In the genomic region with DNA sequence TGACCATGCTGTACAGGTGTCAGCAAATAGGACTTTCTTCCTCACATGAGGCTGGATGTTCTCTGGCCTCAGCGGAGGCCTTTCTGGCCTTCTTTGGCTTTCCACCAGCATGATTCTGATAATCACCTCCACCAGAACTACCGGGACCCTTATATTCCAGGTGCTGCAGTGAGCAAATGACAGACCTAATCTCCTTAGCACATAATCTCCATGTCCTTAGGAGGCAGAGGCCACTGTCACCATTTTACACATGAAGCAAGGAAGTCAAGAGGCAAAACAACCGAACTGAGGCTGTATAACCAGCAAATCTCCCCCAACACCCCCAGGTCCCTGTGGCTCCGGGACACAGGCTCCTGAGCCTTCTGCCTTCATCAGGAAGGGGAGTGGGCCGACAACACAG, we compare ENCODE assay signal across 20 cellular contexts.
DNase-seq lines count a peak whose midpoint lies in the region; ATAC-seq and TF ChIP-seq lines count a peak whose summit lies in the region.
"Had no signal": no experiment of that assay in that cellular context is flagged by ENCODE, and none has a peak within 500 bp of the region (broad histone marks: within the 10 kb centered on the region; RNA-seq: fewer than 3 reads in every experiment).

No MANE protein-coding gene starts in this region.

- no peak for ATAC-seq in activated CD8-positive, alpha-beta T cell treated with anti-CD3 and anti-CD28 coated beads for 36 hours
- ATAC-seq in activated CD8-positive, alpha-beta T cell treated with anti-CD3 and anti-CD28 coated beads, Interleukin-2, amount 10 ng/mL, durations not matched to agents 7 days and 5 days = no peak
- ATAC-seq in activated T-helper 17 cell treated with anti-CD3 and anti-CD28 coated beads, Interleukin-2, amount 50 U/mL, for 72 hours (replicated peaks) = no peak
- no peak for ATAC-seq in effector memory CD8-positive, alpha-beta T cell (replicated peaks)

- no peak for TF ChIP-seq EP300 in ovary (IDR thresholded peaks at IDR 0.05)

- H3K4me3 ChIP-seq in ovary = no peak overlapping the region
- H3K4me3 ChIP-seq: PC-9 had no signal

- no peak for DNase-seq in activated CD8-positive, alpha-beta T cell treated with anti-CD3 and anti-CD28 coated beads for 36 hours
- DNase-seq in activated CD8-positive, alpha-beta T cell treated with anti-CD3 and anti-CD28 coated beads, Interleukin-2, amount 10 ng/mL, durations not matched to agents 7 days and 5 days = no peak
- DNase-seq in glutamatergic neuron (no peak), substantia nigra (lab: John Stamatoyannopoulos, UW) (no peak), ovary (no peak), C1 segment of cervical spinal cord (lab: John Stamatoyannopoulos, UW) (no peak)
- DNase-seq in effector memory CD8-positive, alpha-beta T cell = no peak
- DNase-seq: DND-41, HFFc6, KBM-7, NCI-H1436 treated with DMSO at 0.1 percent for 48 hours, NCI-H2029 treated with DMSO at 0.1 percent for 48 hours, NCI-H2171 treated with DMSO at 0.1 percent for 48 hours, NCI-H446 treated with DMSO at 0.1 percent for 48 hours, NCI-H774, PC-9 had no signal

- H3K9me3 ChIP-seq in ovary = no peaks in the 10 kb centered on the region

- no peaks in the 10 kb centered on the region for H3K36me3 ChIP-seq in ovary

- peaks cover 35% of the 10 kb centered on the region for H3K4me1 Mint-ChIP-seq in activated CD8-positive, alpha-beta T cell treated with anti-CD3 and anti-CD28 coated beads for 36 hours (ENCODE audit: low read depth)
- H3K4me1 Mint-ChIP-seq in activated CD8-positive, alpha-beta T cell treated with anti-CD3 and anti-CD28 coated beads, Interleukin-2, amount 10 ng/mL, durations not matched to agents 7 days and 5 days (ENCODE audit: low read depth) = peaks cover 41% of the 10 kb centered on the region
- H3K4me1 Mint-ChIP-seq in activated T-helper 17 cell treated with anti-CD3 and anti-CD28 coated beads, Interleukin-2, amount 50 U/mL, for 72 hours = peaks cover 24% of the 10 kb centered on the region
- H3K4me1 Mint-ChIP-seq in glutamatergic neuron (ENCODE audit: low read depth, unreplicated experiment) = peaks cover 47% of the 10 kb centered on the region
- peaks cover 18 to 39% of the 10 kb centered on the region in 2 donors for H3K4me1 Mint-ChIP-seq in effector memory CD8-positive, alpha-beta T cell (ENCODE audit: low read depth in 2 of 2)

- no peak overlapping the region for H3K4me3 Mint-ChIP-seq in activated CD8-positive, alpha-beta T cell treated with anti-CD3 and anti-CD28 coated beads for 36 hours
- H3K4me3 Mint-ChIP-seq in activated CD8-positive, alpha-beta T cell treated with anti-CD3 and anti-CD28 coated beads, Interleukin-2, amount 10 ng/mL, durations not matched to agents 7 days and 5 days = no peak overlapping the region
- H3K4me3 Mint-ChIP-seq in activated T-helper 17 cell treated with anti-CD3 and anti-CD28 coated beads, Interleukin-2, amount 50 U/mL, for 72 hours = no peak overlapping the region
- no peak overlapping the region for H3K4me3 Mint-ChIP-seq in glutamatergic neuron (ENCODE audit: unreplicated experiment)
- no peak overlapping the region for H3K4me3 Mint-ChIP-seq in effector memory CD8-positive, alpha-beta T cell
- H3K4me3 Mint-ChIP-seq: B cell; CD8-positive, alpha-beta memory T cell; HFFc6 had no signal

- peak overlapping the region; percentile 13 for H3K27ac ChIP-seq in substantia nigra (ENCODE audit: low read depth, low read length, poor library complexity, severe bottlenecking)
- no peak overlapping the region for H3K27ac ChIP-seq in ovary
- H3K27ac ChIP-seq: 22Rv1, PC-9 had no signal

- H3K4me1 ChIP-seq in ovary (ENCODE audit: insufficient read depth) = peaks cover 4% of the 10 kb centered on the region

- H3K36me3 Mint-ChIP-seq in activated CD8-positive, alpha-beta T cell treated with anti-CD3 and anti-CD28 coated beads for 36 hours (ENCODE audit: low read depth) = peaks cover 8% of the 10 kb centered on the region
- H3K36me3 Mint-ChIP-seq in activated CD8-positive, alpha-beta T cell treated with anti-CD3 and anti-CD28 coated beads, Interleukin-2, amount 10 ng/mL, durations not matched to agents 7 days and 5 days (ENCODE audit: low read depth) = peaks cover 16% of the 10 kb centered on the region
- no peaks in the 10 kb centered on the region for H3K36me3 Mint-ChIP-seq in activated T-helper 17 cell treated with anti-CD3 and anti-CD28 coated beads, Interleukin-2, amount 50 U/mL, for 72 hours (ENCODE audit: low read depth)
- no peaks in the 10 kb centered on the region for H3K36me3 Mint-ChIP-seq in glutamatergic neuron (ENCODE audit: unreplicated experiment)
- H3K36me3 Mint-ChIP-seq in effector memory CD8-positive, alpha-beta T cell (ENCODE audit: insufficient read depth) = no peaks in the 10 kb centered on the region

- intact Hi-C loops in activated CD8-positive, alpha-beta T cell treated with anti-CD3 and anti-CD28 coated beads for 36 hours (cut with micrococcal nuclease) = no loop called here
- intact Hi-C loops in ovary (cut with DNase I) = no loop called here

- WGBS in ovary, 3 donors = 95 to 96% (median 96%) methylated on average over 5 of the region's 5 CpGs

- no peak for TF ChIP-seq POLR2A in ovary (IDR thresholded peaks at IDR 0.05)

- CTCF ChIA-PET in activated CD8-positive, alpha-beta T cell treated with anti-CD3 and anti-CD28 coated beads for 36 hours (lab: Charles Lee) = no interaction called here
- CTCF ChIA-PET in activated CD8-positive, alpha-beta T cell treated with anti-CD3 and anti-CD28 coated beads, Interleukin-2, amount 10 ng/mL, durations not matched to agents 7 days and 5 days (lab: Charles Lee) = interaction anchor here (7.1 kb wide), 1 partner anchor 89 kb away, joined by 30 read pairs; no protein-coding TSS in a partner anchor

- POLR2A ChIA-PET in activated CD8-positive, alpha-beta T cell treated with anti-CD3 and anti-CD28 coated beads for 36 hours (lab: Charles Lee) = interaction anchor here (1.9 kb wide), 1 partner anchor 10 kb away, joined by 4 read pairs; no protein-coding TSS in a partner anchor
- POLR2A ChIA-PET in activated CD8-positive, alpha-beta T cell treated with anti-CD3 and anti-CD28 coated beads, Interleukin-2, amount 10 ng/mL, durations not matched to agents 7 days and 5 days (lab: Charles Lee) = no interaction called here

- H3K27me3 ChIP-seq in ovary = no peaks in the 10 kb centered on the region

- peak overlapping the region; percentile 74 for H3K27ac Mint-ChIP-seq in activated CD8-positive, alpha-beta T cell treated with anti-CD3 and anti-CD28 coated beads for 36 hours
- H3K27ac Mint-ChIP-seq in activated CD8-positive, alpha-beta T cell treated with anti-CD3 and anti-CD28 coated beads, Interleukin-2, amount 10 ng/mL, durations not matched to agents 7 days and 5 days = no peak overlapping the region
- peak overlapping the region; percentile 43 for H3K27ac Mint-ChIP-seq in activated T-helper 17 cell treated with anti-CD3 and anti-CD28 coated beads, Interleukin-2, amount 50 U/mL, for 72 hours
- H3K27ac Mint-ChIP-seq in glutamatergic neuron (ENCODE audit: unreplicated experiment) = peak overlapping the region; percentile 87
- H3K27ac Mint-ChIP-seq in effector memory CD8-positive, alpha-beta T cell = no peak overlapping the region
- H3K27ac Mint-ChIP-seq: B cell, HFFc6 had no signal

- no peak for TF ChIP-seq CTCF in activated CD8-positive, alpha-beta T cell treated with anti-CD3 and anti-CD28 coated beads for 36 hours (IDR thresholded peaks at IDR 0.05)
- TF ChIP-seq CTCF in glutamatergic neuron (IDR thresholded peaks at IDR 0.05; ENCODE audit: partially characterized antibody, unreplicated experiment) = no peak
- TF ChIP-seq CTCF in ovary (IDR thresholded peaks at IDR 0.05) = no peak

- H3K27me3 Mint-ChIP-seq in activated CD8-positive, alpha-beta T cell treated with anti-CD3 and anti-CD28 coated beads for 36 hours = no peaks in the 10 kb centered on the region
- no peaks in the 10 kb centered on the region for H3K27me3 Mint-ChIP-seq in activated CD8-positive, alpha-beta T cell treated with anti-CD3 and anti-CD28 coated beads, Interleukin-2, amount 10 ng/mL, durations not matched to agents 7 days and 5 days (ENCODE audit: low read depth)
- no peaks in the 10 kb centered on the region for H3K27me3 Mint-ChIP-seq in activated T-helper 17 cell treated with anti-CD3 and anti-CD28 coated beads, Interleukin-2, amount 50 U/mL, for 72 hours
- H3K27me3 Mint-ChIP-seq in glutamatergic neuron (ENCODE audit: unreplicated experiment) = peaks cover 6% of the 10 kb centered on the region
- no peaks in the 10 kb centered on the region for H3K27me3 Mint-ChIP-seq in effector memory CD8-positive, alpha-beta T cell
- H3K27me3 Mint-ChIP-seq: B cell; CD8-positive, alpha-beta memory T cell had no signal

- H3K9me3 Mint-ChIP-seq in activated CD8-positive, alpha-beta T cell treated with anti-CD3 and anti-CD28 coated beads for 36 hours = no peaks in the 10 kb centered on the region
- H3K9me3 Mint-ChIP-seq in activated CD8-positive, alpha-beta T cell treated with anti-CD3 and anti-CD28 coated beads, Interleukin-2, amount 10 ng/mL, durations not matched to agents 7 days and 5 days (ENCODE audit: insufficient read depth) = no peaks in the 10 kb centered on the region
- no peaks in the 10 kb centered on the region for H3K9me3 Mint-ChIP-seq in activated T-helper 17 cell treated with anti-CD3 and anti-CD28 coated beads, Interleukin-2, amount 50 U/mL, for 72 hours
- H3K9me3 Mint-ChIP-seq in glutamatergic neuron (ENCODE audit: unreplicated experiment) = peaks cover 16% of the 10 kb centered on the region
- H3K9me3 Mint-ChIP-seq in effector memory CD8-positive, alpha-beta T cell = no peaks in the 10 kb centered on the region
- H3K9me3 Mint-ChIP-seq: CD8-positive, alpha-beta memory T cell; HFFc6 had no signal

Comparison
In these comparisons a context has a peak if more than half of its experiments do, and no peak if none do; other contexts are left out.
1. H3K27ac Mint-ChIP-seq: peak in activated CD8-positive, alpha-beta T cell treated with anti-CD3 and anti-CD28 coated beads for 36 hours (single experiment), activated T-helper 17 cell treated with anti-CD3 and anti-CD28 coated beads, Interleukin-2, amount 50 U/mL, for 72 hours (single experiment) and glutamatergic neuron (single experiment); none in activated CD8-positive, alpha-beta T cell treated with anti-CD3 and anti-CD28 coated beads, Interleukin-2, amount 10 ng/mL, durations not matched to agents 7 days and 5 days (single experiment) and effector memory CD8-positive, alpha-beta T cell (0 of 2).